Comparison of ENCODE assay signal across 8 cellular contexts in genomic region chr16:69726313-69727060, GRCh38. TPM values are rescaled to one million over a fixed set of nuclear protein-coding genes. Genes with fewer than 3 reads are reported as not detected.
A peak's percentile ranks its signal among the peaks of the same experiment; 100 is the strongest.
DNase-seq lines count a peak whose midpoint lies in the region; ATAC-seq, FAIRE-seq and TF ChIP-seq lines count a peak whose summit lies in the region.

NQO1 (minus strand) TSS chr16:69726560; CDS start chr16:69726439, 121 bp downstream.

- DNase-seq in GM12892 (ENCODE audit: insufficient read length): peak; percentile 94
- peak; percentile 68 for DNase-seq in NCI-H1436 treated with DMSO at 0.1 percent for 48 hours (lab: John Stamatoyannopoulos, UW)
- DNase-seq in T-helper 22 cell (ENCODE audit: low read depth): peak; percentile 64
- peak; percentile 95 for DNase-seq in astrocyte (ENCODE audit: low read depth)
- peak; percentile 96 for DNase-seq in hepatic stellate cell (ENCODE audit: low spot score)
- DNase-seq in renal cortical epithelial cell (ENCODE audit: low read depth): peak; percentile 88
- no peak for DNase-seq in OCI-M2 (lab: John Stamatoyannopoulos, UW; ENCODE audit: unreplicated experiment)

- H3K79me2 ChIP-seq in astrocyte (ENCODE audit: insufficient read depth, low read length): peaks cover 40% of the 10 kb centered on the region

- TF ChIP-seq CTCF in astrocyte (IDR thresholded peaks at IDR 0.05; ENCODE audit: insufficient read depth, low read depth, low read length): no peak

- FAIRE-seq in GM12892 (lab: Jason Lieb, UNC): peak; percentile 81
- no peak for FAIRE-seq in astrocyte (lab: Jason Lieb, UNC)

- peaks cover 11% of the 10 kb centered on the region for H3K4me1 Mint-ChIP-seq in astrocyte (ENCODE audit: low read depth, unreplicated experiment)

- H3K9ac ChIP-seq in astrocyte (ENCODE audit: low read length): peak within 1 kb of the TSS; percentile 82

- peak within 1 kb of the TSS; percentile 84 for H3K4me2 ChIP-seq in astrocyte (ENCODE audit: low read length)

- H3K4me1 ChIP-seq in astrocyte (ENCODE audit: insufficient read depth, low read length): peaks cover 19% of the 10 kb centered on the region

- H3K27ac ChIP-seq in astrocyte (ENCODE audit: low read depth, low read length): peak within 1 kb of the TSS; percentile 85

- H3K36me3 ChIP-seq in astrocyte (ENCODE audit: insufficient read depth, low read length): peaks cover 2% of the 10 kb centered on the region

- peak within 1 kb of the TSS; percentile 90 for H3K4me3 ChIP-seq in astrocyte (ENCODE audit: insufficient read depth, low read depth, low read length)

- H3K36me3 Mint-ChIP-seq in astrocyte (ENCODE audit: low read depth, unreplicated experiment): peaks cover 3% of the 10 kb centered on the region

- H3K27me3 Mint-ChIP-seq in astrocyte (ENCODE audit: low read depth, unreplicated experiment): no peaks in the 10 kb centered on the region

- H4K20me1 ChIP-seq in astrocyte (ENCODE audit: insufficient read depth, low read length): no peaks in the 10 kb centered on the region

- peak within 1 kb of the TSS; percentile 85 for H3K4me3 Mint-ChIP-seq in astrocyte (ENCODE audit: unreplicated experiment)

- H3K27me3 ChIP-seq in astrocyte (ENCODE audit: insufficient read depth, low read length): no peaks in the 10 kb centered on the region

- TF ChIP-seq POLR2A in GM12892 (IDR thresholded peaks at IDR 0.05; ENCODE audit: low read depth, low read length): peak; percentile 82

- H3K9me3 Mint-ChIP-seq in astrocyte (ENCODE audit: unreplicated experiment): no peaks in the 10 kb centered on the region

- peak within 1 kb of the TSS; percentile 54 for H2AFZ ChIP-seq in astrocyte (ENCODE audit: low read depth, low read length)

- no peaks in the 10 kb centered on the region for H3K9me3 ChIP-seq in astrocyte (ENCODE audit: insufficient read depth, low read depth, low read length)

- H3K27ac Mint-ChIP-seq in astrocyte (ENCODE audit: unreplicated experiment): peak within 1 kb of the TSS; percentile 98

- ATAC-seq in HG02763 (IDR thresholded peaks at IDR 0.05; ENCODE audit: unreplicated experiment): peak; percentile 97

RNA-seq across cellular contexts. Expression of gene NQO1, which starts in this region (rescaled TPM):
- 25.7 TPM for polyA plus RNA-seq in GM12892 (2012; ENCODE audit: missing spikeins)
- total RNA-seq in astrocyte (61.0 and 74.5 TPM in 2 replicates), renal cortical epithelial cell (109 and 186 TPM in 2 replicates)
